Comparison of ENCODE assay signal across 40 cellular contexts in genomic region chr1:19695772-19696171, GRCh38. TPM values are rescaled to one million over a fixed set of nuclear protein-coding genes. Genes with fewer than 3 reads are reported as not detected.
"Had no signal": no experiment of that assay in that cellular context is flagged by ENCODE, and none has a peak within 500 bp of the region (broad histone marks: within the 10 kb centered on the region; RNA-seq: fewer than 3 reads in every experiment).

No MANE protein-coding gene starts in this region.

- H3K27ac Mint-ChIP-seq: activated B cell treated with CpG ODN at 0.5 μM for 24 hours; activated CD4-positive, alpha-beta memory T cell treated with anti-CD3 and anti-CD28 coated beads for 36 hours; activated CD4-positive, alpha-beta T cell treated with anti-CD3 and anti-CD28 coated beads, Interleukin-2, amount 10 ng/mL, durations not matched to agents 24 days and 14 days; activated CD8-positive, alpha-beta T cell treated with anti-CD3 and anti-CD28 coated beads for 36 hours; activated naive CD4-positive, alpha-beta T cell treated with anti-CD3 and anti-CD28 coated beads for 36 hours; activated naive CD8-positive, alpha-beta T cell treated with anti-CD3 and anti-CD28 coated beads for 36 hours; activated T-cell treated with anti-CD3 and anti-CD28 coated beads, Interleukin-2, amount 50 U/mL, for 72 hours; activated T-helper 1 cell treated with anti-CD3 and anti-CD28 coated beads, Interleukin-12 subunit alpha, Interleukin-12 subunit beta, Interleukin-2, Interleukin-4 antibody, amounts not matched to agents 30 ng/mL and 10 ng/mL and 1 ng/mL, durations not matched to agents 14 hours and 24 hours and 36 hours; activated T-helper 17 cell treated with anti-CD3 and anti-CD28 coated beads, Interleukin-2, amount 50 U/mL, for 72 hours; T-helper 1 cell treated with Interleukin-12 subunit alpha and Interleukin-12 subunit beta and Interleukin-4 antibody, amounts not matched to agents 30 μg/mL and 1 μg/mL, for 36 hours; T-helper 2 cell treated with Interferon-gamma antibody and Interleukin-4, amounts not matched to agents 5 μg/mL and 100 μg/mL, for 36 hours had no signal

- H3K4me3 ChIP-seq: adrenal gland, body of pancreas, breast epithelium, cardiac muscle cell had no signal

- H3K4me1 ChIP-seq: adrenal gland, body of pancreas, breast epithelium had no signal

- H3K9me3 Mint-ChIP-seq: activated CD4-positive, alpha-beta memory T cell treated with anti-CD3 and anti-CD28 coated beads for 36 hours; activated naive CD4-positive, alpha-beta T cell treated with anti-CD3 and anti-CD28 coated beads, Interleukin-2, amount 50 U/mL, for 72 hours; activated T-cell treated with anti-CD3 and anti-CD28 coated beads, Interleukin-2, amount 50 U/mL, for 72 hours; activated T-helper 1 cell treated with anti-CD3 and anti-CD28 coated beads, Interleukin-12 subunit alpha, Interleukin-12 subunit beta, Interleukin-2, Interleukin-4 antibody, amounts not matched to agents 30 ng/mL and 10 ng/mL and 1 ng/mL, durations not matched to agents 14 hours and 24 hours and 36 hours; activated T-helper 17 cell treated with anti-CD3 and anti-CD28 coated beads, Interleukin-2, amount 50 U/mL, for 72 hours; central memory CD8-positive, alpha-beta T cell; T-helper 2 cell treated with Interferon-gamma antibody and Interleukin-4, amounts not matched to agents 5 μg/mL and 100 μg/mL, for 36 hours had no signal

- H3K27ac ChIP-seq: adrenal gland, body of pancreas, brain microvascular endothelial cell, breast epithelium, cardiac muscle cell, VCaP had no signal

- H3K27me3 Mint-ChIP-seq: activated B cell treated with CpG ODN at 0.5 μM for 24 hours; activated CD4-positive, alpha-beta memory T cell treated with anti-CD3 and anti-CD28 coated beads for 36 hours; activated CD4-positive, alpha-beta T cell treated with anti-CD3 and anti-CD28 coated beads, Interleukin-2, amount 10 ng/mL, durations not matched to agents 24 days and 14 days; activated CD8-positive, alpha-beta T cell treated with anti-CD3 and anti-CD28 coated beads for 36 hours; activated naive CD8-positive, alpha-beta T cell treated with anti-CD3 and anti-CD28 coated beads for 36 hours; activated T-helper 17 cell treated with anti-CD3 and anti-CD28 coated beads, Interleukin-2, amount 50 U/mL, for 72 hours; central memory CD8-positive, alpha-beta T cell had no signal

- FAIRE-seq: astrocyte, TTC549 had no signal

- H3K36me3 ChIP-seq: brain microvascular endothelial cell, breast epithelium, cardiac muscle cell had no signal

- DNase-seq: activated B cell treated with CpG ODN at 0.5 μM for 24 hours; activated CD4-positive, alpha-beta memory T cell treated with anti-CD3 and anti-CD28 coated beads for 36 hours; activated CD4-positive, alpha-beta T cell treated with anti-CD3 and anti-CD28 coated beads for 4 hours; activated CD4-positive, alpha-beta T cell treated with anti-CD3 and anti-CD28 coated beads, Interleukin-2, amount 10 ng/mL, durations not matched to agents 24 days and 14 days; activated CD4-positive, alpha-beta T cell treated with anti-CD3 and anti-CD28 coated beads, Interleukin-2, amount 50 U/mL, for 1 hour; activated CD4-positive, alpha-beta T cell treated with anti-CD3 and anti-CD28 coated beads, Interleukin-2, amount 50 U/mL, for 4 hours; activated CD4-positive, CD25-positive, alpha-beta regulatory T cell treated with anti-CD3 and anti-CD28 coated beads, Interleukin-2, amount 50 U/mL, for 72 hours; activated CD8-positive, alpha-beta memory T cell treated with anti-CD3 and anti-CD28 coated beads, Interleukin-2, amount 50 U/mL, for 4 hours; activated CD8-positive, alpha-beta T cell treated with anti-CD3 and anti-CD28 coated beads for 36 hours; activated effector memory CD4-positive, alpha-beta T cell treated with anti-CD3 and anti-CD28 coated beads, Interleukin-2, amount 50 U/mL, for 16 hours; activated gamma-delta T cell treated with Interleukin-2 at 50 U/mL for 16 hours; activated naive CD4-positive, alpha-beta T cell; activated naive CD4-positive, alpha-beta T cell treated with anti-CD3 and anti-CD28 coated beads for 36 hours; activated naive CD4-positive, alpha-beta T cell treated with anti-CD3 and anti-CD28 coated beads, Interleukin-2, amount 50 U/mL, for 16 hours; activated naive CD8-positive, alpha-beta T cell treated with anti-CD3 and anti-CD28 coated beads for 36 hours; activated T-cell treated with anti-CD3 and anti-CD28 coated beads for 4 hours; activated T-cell treated with anti-CD3 and anti-CD28 coated beads, Interleukin-2, amount 50 U/mL, for 1 hour; activated T-cell treated with anti-CD3 and anti-CD28 coated beads, Interleukin-2, amount 50 U/mL, for 72 hours; adrenal gland; amniotic stem cell; aorta; body of pancreas; brain microvascular endothelial cell; caudate nucleus; cerebellar nuclear complex; T-helper 1 cell; T-helper 2 cell; T-helper 9 cell had no signal

- H3K4me1 Mint-ChIP-seq: activated naive CD8-positive, alpha-beta T cell treated with anti-CD3 and anti-CD28 coated beads for 36 hours; activated T-helper 17 cell treated with anti-CD3 and anti-CD28 coated beads, Interleukin-2, amount 50 U/mL, for 72 hours; central memory CD8-positive, alpha-beta T cell had no signal

- H3K27me3 ChIP-seq: adrenal gland, body of pancreas, brain microvascular endothelial cell, breast epithelium, cardiac muscle cell had no signal

- ATAC-seq: activated CD8-positive, alpha-beta T cell treated with anti-CD3 and anti-CD28 coated beads for 36 hours; activated naive CD4-positive, alpha-beta T cell treated with anti-CD3 and anti-CD28 coated beads, Interleukin-2, amount 50 U/mL, for 72 hours; activated T-cell treated with anti-CD3 and anti-CD28 coated beads, Interleukin-2, amount 50 U/mL, for 72 hours; activated T-helper 17 cell treated with anti-CD3 and anti-CD28 coated beads, Interleukin-2, amount 50 U/mL, for 72 hours; body of pancreas had no signal

- H3K9me3 ChIP-seq: adrenal gland, body of pancreas, breast epithelium had no signal

- H3K4me3 Mint-ChIP-seq: activated B cell treated with CpG ODN at 0.5 μM for 24 hours; activated CD4-positive, alpha-beta memory T cell treated with anti-CD3 and anti-CD28 coated beads for 36 hours; activated CD4-positive, alpha-beta T cell treated with anti-CD3 and anti-CD28 coated beads, Interleukin-2, amount 10 ng/mL, durations not matched to agents 24 days and 14 days; activated CD8-positive, alpha-beta T cell treated with anti-CD3 and anti-CD28 coated beads for 36 hours; activated naive CD4-positive, alpha-beta T cell treated with anti-CD3 and anti-CD28 coated beads for 36 hours; activated naive CD8-positive, alpha-beta T cell treated with anti-CD3 and anti-CD28 coated beads for 36 hours; activated T-cell treated with anti-CD3 and anti-CD28 coated beads, Interleukin-2, amount 50 U/mL, for 72 hours; activated T-helper 1 cell treated with anti-CD3 and anti-CD28 coated beads, Interleukin-12 subunit alpha, Interleukin-12 subunit beta, Interleukin-2, Interleukin-4 antibody, amounts not matched to agents 30 ng/mL and 10 ng/mL and 1 ng/mL, durations not matched to agents 14 hours and 24 hours and 36 hours; activated T-helper 17 cell treated with anti-CD3 and anti-CD28 coated beads, Interleukin-2, amount 50 U/mL, for 72 hours; central memory CD8-positive, alpha-beta T cell; T-helper 1 cell treated with Interleukin-12 subunit alpha and Interleukin-12 subunit beta and Interleukin-4 antibody, amounts not matched to agents 30 μg/mL and 1 μg/mL, for 36 hours; T-helper 2 cell treated with Interferon-gamma antibody and Interleukin-4, amounts not matched to agents 5 μg/mL and 100 μg/mL, for 36 hours had no signal

RNA-seq across cellular contexts. Expression of gene HTR6, which starts 31.1 kb away (rescaled TPM):
- total RNA-seq: activated B cell treated with CpG ODN at 0.5 μM for 24 hours; activated CD4-positive, alpha-beta T cell treated with anti-CD3 and anti-CD28 coated beads, Interleukin-2, amount 10 ng/mL, durations not matched to agents 24 days and 14 days; activated CD8-positive, alpha-beta memory T cell treated with anti-CD3 and anti-CD28 coated beads for 36 hours; activated CD8-positive, alpha-beta T cell treated with anti-CD3 and anti-CD28 coated beads for 36 hours; activated naive CD8-positive, alpha-beta T cell treated with anti-CD3 and anti-CD28 coated beads for 36 hours; activated T-helper 1 cell treated with anti-CD3 and anti-CD28 coated beads, Interleukin-12 subunit alpha, Interleukin-12 subunit beta, Interleukin-2, Interleukin-4 antibody, amounts not matched to agents 30 ng/mL and 10 ng/mL and 1 ng/mL, durations not matched to agents 14 hours and 24 hours and 36 hours; adrenal gland; body of pancreas; breast epithelium; cardiac muscle cell had no signal
- polyA plus RNA-seq: adrenal gland, aorta, cardiac muscle cell had no signal
